In the genomic region with DNA sequence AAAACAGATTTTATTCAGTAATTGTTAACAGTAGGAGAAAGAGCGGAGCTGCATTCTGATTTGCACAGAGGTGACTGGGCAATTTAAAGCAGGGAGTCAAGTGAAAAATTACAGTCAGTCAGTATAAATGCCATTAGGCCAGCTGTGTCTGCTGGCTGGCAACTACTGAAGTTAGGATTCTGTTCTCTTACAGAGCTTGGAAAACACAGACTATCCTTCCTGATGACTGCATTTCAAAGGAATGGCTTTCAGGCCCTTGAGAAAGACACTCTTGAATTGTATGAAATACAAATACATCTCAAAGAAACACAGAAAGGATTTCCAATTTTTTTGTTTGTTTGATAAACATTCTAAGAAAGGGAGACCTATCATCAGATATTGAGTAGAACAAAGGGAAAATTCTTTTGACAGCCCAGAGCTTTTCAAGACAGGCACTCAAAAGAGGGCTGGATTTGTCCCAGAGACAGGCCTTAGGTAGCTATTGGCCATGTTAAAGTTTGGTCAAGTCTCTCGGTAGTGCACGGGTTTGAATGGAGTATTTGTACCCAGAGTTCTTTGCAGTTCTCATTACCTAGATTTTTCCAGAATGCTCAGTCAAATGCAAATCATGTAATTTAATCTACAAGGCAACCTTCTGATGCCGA, we compare ENCODE assay signal across 14 cellular contexts.
DNase-seq lines count a peak whose midpoint lies in the region; ATAC-seq, FAIRE-seq and TF ChIP-seq lines count a peak whose summit lies in the region.
"Had no signal": no experiment of that assay in that cellular context is flagged by ENCODE, and none has a peak within 500 bp of the region (broad histone marks: within the 10 kb centered on the region; RNA-seq: fewer than 3 reads in every experiment).

No MANE protein-coding gene starts in this region.

- no peak overlapping the region for H3K27ac ChIP-seq in pancreas
- H3K27ac ChIP-seq: KMS-11, parathyroid adenoma had no signal

- 68 to 76% methylated on average over 4 of the region's 4 CpGs for WGBS in pancreas, 2 donors

- ATAC-seq in pancreas (peak in 3 of 4 donors; percentile 24 to 35 (median 33)), HG03565 (IDR thresholded peaks at IDR 0.05; ENCODE audit: unreplicated experiment) (no peak), HG02884 (IDR thresholded peaks at IDR 0.05; ENCODE audit: unreplicated experiment) (no peak), HG03025 (IDR thresholded peaks at IDR 0.05; ENCODE audit: low FRiP score, unreplicated experiment) (no peak)

- FAIRE-seq in pancreas (lab: Jason Lieb, UNC), result no peak

- intact Hi-C loops in pancreas (cut with DNase I), result no loop called here

- TF ChIP-seq CTCF in foreskin fibroblast (IDR thresholded peaks at IDR 0.05; ENCODE audit: low read depth, low read length) (no peak), pancreas (IDR thresholded peaks at IDR 0.05) (no peak)

- no peaks in the 10 kb centered on the region for H3K9me3 ChIP-seq in pancreas

- no peaks in the 10 kb centered on the region for H3K27me3 ChIP-seq in pancreas

- DNase-seq in EH (ENCODE audit: low read depth), result peak; percentile 88
- DNase-seq in NCI-H446 treated with DMSO at 0.1 percent for 48 hours (lab: John Stamatoyannopoulos, UW), result peak; percentile 27
- peak; percentile 80 to 89 for DNase-seq in foreskin fibroblast
- no peak for DNase-seq in pancreas
- DNase-seq in NCI-H774 (lab: John Stamatoyannopoulos, UW), result no peak
- DNase-seq: activated B cell treated with CpG ODN at 0.5 μM for 24 hours; activated naive CD4-positive, alpha-beta T cell treated with Interleukin-2 at 50 U/mL for 16 hours; Calu3; NK-92 treated with Interleukin-12 subunit alpha and Interleukin-12 subunit beta, amount 100 ng/mL, for 24 hours had no signal

- H3K4me1 ChIP-seq in pancreas, result no peaks in the 10 kb centered on the region

- H3K4me3 ChIP-seq in foreskin fibroblast (ENCODE audit: low read depth in 1 of 2, low read length in 2 of 2) (no peak overlapping the region), pancreas (no peak overlapping the region)

- H3K36me3 ChIP-seq in pancreas, result no peaks in the 10 kb centered on the region

Comparison
In these comparisons a context has a peak if more than half of its experiments do, and no peak if none do; other contexts are left out.
1. DNase-seq: peak in EH (single experiment), NCI-H446 treated with DMSO at 0.1 percent for 48 hours (single experiment) and foreskin fibroblast (2 of 2); none in pancreas (0 of 6) and NCI-H774 (single experiment).
2. ATAC-seq: peak in pancreas (3 of 4); none in HG03565 (single experiment), HG02884 (single experiment) and HG03025 (single experiment).